ENCODE assay signal across 8 cellular contexts in the genomic region with DNA sequence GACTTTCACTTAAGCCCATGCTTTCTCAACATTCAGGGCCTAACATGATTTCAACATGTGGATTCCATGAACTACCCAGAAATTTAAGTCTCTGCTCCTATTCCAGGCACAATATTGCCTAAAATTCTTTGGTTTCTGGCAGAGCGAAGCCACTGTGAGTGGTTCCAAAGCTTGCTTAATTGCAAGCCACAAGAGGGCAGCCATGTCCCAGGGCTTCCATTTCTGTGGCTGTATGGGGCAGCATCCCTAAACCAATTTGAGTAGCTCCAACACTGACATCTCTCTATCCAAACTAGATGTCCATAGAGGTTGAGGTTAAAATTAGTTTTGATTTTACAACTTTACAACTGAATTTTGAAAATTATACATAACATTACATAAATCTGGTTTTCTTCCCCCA. TPM values are rescaled to one million over a fixed set of nuclear protein-coding genes. Genes with fewer than 3 reads are reported as not detected.
DNase-seq lines count a peak whose midpoint lies in the region; ATAC-seq and TF ChIP-seq lines count a peak whose summit lies in the region.

No MANE protein-coding gene starts in this region.

- CTCF ChIA-PET in AG04449 (lab: Yijun Ruan, JAX), result interaction anchor here (0.6 to 5.0 kb wide), 36 partner anchors 9 to 985 kb away, joined by 3 to 45 read pairs (median 4); no protein-coding TSS in a partner anchor

- H3K4me1 ChIP-seq in sigmoid colon, result peaks cover 0 to 3% (median 0%) of the 10 kb centered on the region in 4 donors

- peaks cover 6% of the 10 kb centered on the region for H3K4me1 Mint-ChIP-seq in activated T-helper 17 cell treated with anti-CD3 and anti-CD28 coated beads, Interleukin-2, amount 50 U/mL, for 72 hours
- peaks cover 2% of the 10 kb centered on the region for H3K4me1 Mint-ChIP-seq in glutamatergic neuron (ENCODE audit: low read depth, unreplicated experiment)

- no peaks in the 10 kb centered on the region for H3K9me3 ChIP-seq in sigmoid colon

- peaks cover 4% of the 10 kb centered on the region for H3K9me3 Mint-ChIP-seq in activated T-helper 17 cell treated with anti-CD3 and anti-CD28 coated beads, Interleukin-2, amount 50 U/mL, for 72 hours
- no peaks in the 10 kb centered on the region for H3K9me3 Mint-ChIP-seq in glutamatergic neuron (ENCODE audit: unreplicated experiment)

- H3K4me3 Mint-ChIP-seq in activated T-helper 17 cell treated with anti-CD3 and anti-CD28 coated beads, Interleukin-2, amount 50 U/mL, for 72 hours, result no peak overlapping the region
- H3K4me3 Mint-ChIP-seq in glutamatergic neuron (ENCODE audit: unreplicated experiment), result no peak overlapping the region

- no peaks in the 10 kb centered on the region for H3K36me3 ChIP-seq in sigmoid colon

- no peaks in the 10 kb centered on the region for H3K27me3 ChIP-seq in sigmoid colon

- TF ChIP-seq POLR2A in sigmoid colon (IDR thresholded peaks at IDR 0.05), result no peak

- H3K27ac Mint-ChIP-seq in activated T-helper 17 cell treated with anti-CD3 and anti-CD28 coated beads, Interleukin-2, amount 50 U/mL, for 72 hours, result peak overlapping the region; percentile 33
- no peak overlapping the region for H3K27ac Mint-ChIP-seq in glutamatergic neuron (ENCODE audit: unreplicated experiment)

- 84 to 89% methylated on average over 1 of the region's 1 CpG for WGBS in sigmoid colon, 2 donors

- H3K27me3 Mint-ChIP-seq in activated T-helper 17 cell treated with anti-CD3 and anti-CD28 coated beads, Interleukin-2, amount 50 U/mL, for 72 hours, result no peaks in the 10 kb centered on the region
- H3K27me3 Mint-ChIP-seq in glutamatergic neuron (ENCODE audit: unreplicated experiment), result no peaks in the 10 kb centered on the region

- TF ChIP-seq CTCF in AG04449 (IDR thresholded peaks at IDR 0.05; ENCODE audit: insufficient read depth, low read length, missing control alignments), result peak; percentile 77
- TF ChIP-seq CTCF in glutamatergic neuron (IDR thresholded peaks at IDR 0.05; ENCODE audit: partially characterized antibody, unreplicated experiment), result peak; percentile 32
- TF ChIP-seq CTCF in sigmoid colon (IDR thresholded peaks at IDR 0.05), result peak in 3 of 4 experiments; percentile 24 to 53 (median 24)

- H3K4me3 ChIP-seq in AG04449 (ENCODE audit: low read depth, low read length) (no peak overlapping the region), sigmoid colon (no peak overlapping the region)

- no peak for TF ChIP-seq EP300 in sigmoid colon (IDR thresholded peaks at IDR 0.05)

- H3K27ac ChIP-seq in sigmoid colon, result no peak overlapping the region

- no peaks in the 10 kb centered on the region for H3K36me3 Mint-ChIP-seq in activated T-helper 17 cell treated with anti-CD3 and anti-CD28 coated beads, Interleukin-2, amount 50 U/mL, for 72 hours (ENCODE audit: low read depth)
- no peaks in the 10 kb centered on the region for H3K36me3 Mint-ChIP-seq in glutamatergic neuron (ENCODE audit: unreplicated experiment)

- intact Hi-C loops in sigmoid colon (cut with DNase I), result no loop called here

- no peak for DNase-seq in AG04449 (ENCODE audit: low read depth, low spot score)
- DNase-seq in OCI-M1 (lab: John Stamatoyannopoulos, UW), result peak; percentile 54
- DNase-seq in glutamatergic neuron, result peak; percentile 46
- no peak for DNase-seq in sigmoid colon
- DNase-seq in GOT3 (lab: John Stamatoyannopoulos, UW), result no peak

- POLR2A ChIA-PET in AG04449 (lab: Yijun Ruan, JAX), result no interaction called here

- ATAC-seq in GM18502 (IDR thresholded peaks at IDR 0.05; ENCODE audit: poor library complexity, unreplicated experiment) (peak; percentile 92), HG02973 (IDR thresholded peaks at IDR 0.05; ENCODE audit: unreplicated experiment) (peak; percentile 90)
- ATAC-seq in activated T-helper 17 cell treated with anti-CD3 and anti-CD28 coated beads, Interleukin-2, amount 50 U/mL, for 72 hours (replicated peaks), result peak; percentile 85

RNA-seq across cellular contexts. Expression of a gene that starts 56.3 kb away (rescaled TPM):
- 10 to 100 TPM; 64.1 to 97.3 TPM for total RNA-seq in activated T-helper 17 cell treated with anti-CD3 and anti-CD28 coated beads, Interleukin-2, amount 50 U/mL, for 72 hours
- total RNA-seq in glutamatergic neuron (ENCODE audit: unreplicated experiment) (0.10 TPM), sigmoid colon (10 to 100 TPM; 33.0 to 58.1 (median 51.1) TPM)
- polyA plus RNA-seq in sigmoid colon, result 1 to 10 TPM; 4.4 to 8.3 (median 6.6) TPM

Comparison
In these comparisons a context has a peak if more than half of its experiments do, and no peak if none do; other contexts are left out.
1. DNase-seq: peak in OCI-M1 (single experiment) and glutamatergic neuron (single experiment); none in AG04449 (single experiment), sigmoid colon (single experiment) and GOT3 (single experiment).
2. CTCF ChIP-seq: peak in every context shown above with its lines; median percentile 77 in AG04449; 32 in glutamatergic neuron; 24 in sigmoid colon.
3. RNA of a gene that starts 56.3 kb away (total RNA-seq): 64.1 to 97.3 TPM in activated T-helper 17 cell treated with anti-CD3 and anti-CD28 coated beads, Interleukin-2, amount 50 U/mL, for 72 hours and 33.0 to 58.1 TPM in sigmoid colon; 0.10 TPM in glutamatergic neuron (single experiment); every median in the first group is over 10 times any median in the second.
4. Peak in every context shown above with its lines, with median percentiles within 50 percentile points of each other: ATAC-seq.